26 cellular contexts compared by ENCODE assay signal in genomic region chr10:94785211-94785610, GRCh38. TPM values are rescaled to one million over a fixed set of nuclear protein-coding genes. Genes with fewer than 3 reads are reported as not detected.
"Had no signal": no experiment of that assay in that cellular context is flagged by ENCODE, and none has a peak within 500 bp of the region (broad histone marks: within the 10 kb centered on the region; RNA-seq: fewer than 3 reads in every experiment).

No MANE protein-coding gene starts in this region.

- H3K9me3 ChIP-seq: esophagus squamous epithelium, lower lobe of right lung, transverse colon, uterus had no signal

- ATAC-seq: activated CD8-positive, alpha-beta memory T cell treated with anti-CD3 and anti-CD28 coated beads, Interleukin-2, amount 10 ng/mL, durations not matched to agents 7 days and 5 days; activated CD8-positive, alpha-beta T cell treated with anti-CD3 and anti-CD28 coated beads for 36 hours; activated naive CD4-positive, alpha-beta T cell treated with anti-CD3 and anti-CD28 coated beads, Interleukin-2, amount 50 U/mL, for 72 hours; left lobe of liver; lower lobe of right lung; naive thymus-derived CD8-positive, alpha-beta T cell; stimulated activated naive B cell treated with anti-CD40 and anti-IgM and Interleukin-4, amounts not matched to agents 10 μg/mL and 1 μg/mL and 100 μg/mL, for 72 hours had no signal

- FAIRE-seq: colon had no signal

- DNase-seq: activated CD4-positive, alpha-beta T cell treated with anti-CD3 and anti-CD28 coated beads, Interleukin-2, amount 10 ng/mL, durations not matched to agents 7 days and 5 days; activated CD4-positive, CD25-positive, alpha-beta regulatory T cell treated with anti-CD3 and anti-CD28 coated beads, Interleukin-2, amount 50 U/mL, for 72 hours; activated CD8-positive, alpha-beta memory T cell treated with anti-CD3 and anti-CD28 coated beads, Interleukin-2, amount 10 ng/mL, durations not matched to agents 7 days and 5 days; activated CD8-positive, alpha-beta T cell treated with anti-CD3 and anti-CD28 coated beads for 36 hours; activated gamma-delta T cell; activated T-cell treated with anti-CD3 and anti-CD28 coated beads for 4 hours; aorta; brain microvascular endothelial cell; esophagus squamous epithelium; kidney; lower lobe of right lung; naive thymus-derived CD8-positive, alpha-beta T cell; stimulated activated CD4-positive, alpha-beta T cell treated with anti-CD3 and anti-CD28 coated beads, Interleukin-2, amount 100 ng/mL, for 48 hours; stimulated activated CD8-positive, alpha-beta memory T cell treated with anti-CD3 and anti-CD28 coated beads, Interleukin-4, amount 100 ng/mL, for 48 hours; stimulated activated naive B cell treated with anti-CD40 and anti-IgM and Interleukin-4, amounts not matched to agents 10 μg/mL and 1 μg/mL and 100 μg/mL, for 72 hours; transverse colon; uterus; WERI-Rb-1 had no signal

- H3K27me3 ChIP-seq: brain microvascular endothelial cell, esophagus squamous epithelium, neural progenitor cell, transverse colon, uterus had no signal

- H3K36me3 ChIP-seq: brain microvascular endothelial cell, lower lobe of right lung, neural progenitor cell, transverse colon, uterus, WERI-Rb-1 had no signal

- H3K4me3 ChIP-seq: esophagus squamous epithelium, lower lobe of right lung, neural progenitor cell, transverse colon, uterus had no signal

- H3K27ac ChIP-seq: brain microvascular endothelial cell, esophagus squamous epithelium, lower lobe of right lung, neural progenitor cell, transverse colon, uterus, WERI-Rb-1 had no signal

- H3K4me1 ChIP-seq: esophagus squamous epithelium, lower lobe of right lung, neural progenitor cell, transverse colon, uterus had no signal

RNA-seq across cellular contexts. Expression of gene CYP2C19, which starts 22.7 kb away (rescaled TPM):
- total RNA-seq: activated CD4-positive, alpha-beta T cell treated with anti-CD3 and anti-CD28 coated beads, Interleukin-2, amount 10 ng/mL, durations not matched to agents 7 days and 5 days; activated CD8-positive, alpha-beta memory T cell treated with anti-CD3 and anti-CD28 coated beads, Interleukin-2, amount 10 ng/mL, durations not matched to agents 7 days and 5 days; activated CD8-positive, alpha-beta T cell treated with anti-CD3 and anti-CD28 coated beads for 36 hours; activated naive CD4-positive, alpha-beta T cell treated with anti-CD3 and anti-CD28 coated beads, Interleukin-2, amount 50 U/mL, for 72 hours; activated T-helper 1 cell treated with anti-CD3 and anti-CD28 coated beads, Interleukin-12 subunit alpha, Interleukin-12 subunit beta, Interleukin-2, Interleukin-4 antibody, amounts not matched to agents 30 ng/mL and 10 ng/mL and 1 ng/mL, durations not matched to agents 14 hours and 24 hours and 36 hours; aorta; dermis microvascular lymphatic vessel endothelial cell; lower lobe of right lung; naive thymus-derived CD8-positive, alpha-beta T cell; osteocyte; progenitor cell of endocrine pancreas had no signal
